In the genomic region with DNA sequence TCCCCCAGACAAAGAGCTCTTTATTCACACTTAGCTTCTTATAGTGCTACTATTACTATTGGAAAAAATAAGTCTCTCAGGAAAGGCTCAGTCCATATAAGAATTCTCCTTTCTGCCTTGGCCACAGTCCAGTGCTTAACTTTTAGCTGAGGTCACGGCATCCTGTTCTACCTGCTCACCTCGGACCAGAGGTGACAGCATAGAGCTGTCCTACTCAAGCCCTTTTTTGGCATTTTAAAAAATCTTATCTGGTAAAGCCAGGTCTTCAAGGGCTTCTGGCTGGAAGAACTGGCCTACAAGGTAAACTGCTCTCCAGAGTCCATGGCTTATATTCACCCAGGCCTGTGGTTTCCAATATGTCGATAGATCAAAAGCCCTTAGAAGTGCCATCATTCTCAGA, we compare ENCODE assay signal across 17 cellular contexts.
DNase-seq lines count a peak whose midpoint lies in the region; ATAC-seq and TF ChIP-seq lines count a peak whose summit lies in the region.
"Had no signal": no experiment of that assay in that cellular context is flagged by ENCODE, and none has a peak within 500 bp of the region (broad histone marks: within the 10 kb centered on the region; RNA-seq: fewer than 3 reads in every experiment).

No MANE protein-coding gene starts in this region.

- H3K4me2 ChIP-seq in GM23338, result no peak overlapping the region
- H3K4me2 ChIP-seq: BLaER1, SK-N-SH had no signal

- H2AFZ ChIP-seq in GM23338, result no peak overlapping the region

- H3K27me3 Mint-ChIP-seq in GM23338 (ENCODE audit: insufficient read depth, low read depth, poor library complexity), result peaks cover 2% of the 10 kb centered on the region

- no peaks in the 10 kb centered on the region for H3K36me3 ChIP-seq in GM23338 (ENCODE audit: insufficient read depth)
- no peaks in the 10 kb centered on the region for H3K36me3 ChIP-seq in mucosa of descending colon (ENCODE audit: low read depth)
- H3K36me3 ChIP-seq: BLaER1 had no signal

- no peak overlapping the region for H3K4me3 Mint-ChIP-seq in GM23338
- H3K4me3 Mint-ChIP-seq: CD4-positive, alpha-beta memory T cell had no signal

- no peaks in the 10 kb centered on the region for H4K20me1 ChIP-seq in GM23338 (replicated peaks; ENCODE audit: insufficient read depth)
- H4K20me1 ChIP-seq: BLaER1 had no signal

- no peaks in the 10 kb centered on the region for H3F3A ChIP-seq in GM23338 (replicated peaks; ENCODE audit: low read depth)

- no peaks in the 10 kb centered on the region for H3K9me2 ChIP-seq in GM23338 (ENCODE audit: insufficient read depth)
- H3K9me2 ChIP-seq: SK-N-SH had no signal

- H3K4me3 ChIP-seq in GM23338, result no peak overlapping the region
- no peak overlapping the region for H3K4me3 ChIP-seq in mucosa of descending colon
- H3K4me3 ChIP-seq: BLaER1 had no signal

- peaks cover 3% of the 10 kb centered on the region; the same call in 1 of the 3 replicates for H3K36me3 Mint-ChIP-seq in GM23338 (ENCODE audit: low read depth)
- H3K36me3 Mint-ChIP-seq: CD4-positive, alpha-beta memory T cell had no signal

- TF ChIP-seq CTCF in GM23338 (conservative IDR thresholded peaks at IDR 0.05; ENCODE audit: low read depth in 2 of 2) (no peak), VCaP (conservative IDR thresholded peaks at IDR 0.05) (no peak), mucosa of descending colon (IDR thresholded peaks at IDR 0.05) (no peak)

- intact Hi-C loops in mucosa of descending colon (cut with DNase I, micrococcal nuclease), result no loop called here

- H3K27ac ChIP-seq in GM23338 (ENCODE audit: low read depth), result no peak overlapping the region
- peak overlapping the region; percentile 81 for H3K27ac ChIP-seq in VCaP
- H3K27ac ChIP-seq: BLaER1 had no signal

- H3K79me2 ChIP-seq in GM23338 (replicated peaks; ENCODE audit: insufficient read depth), result no peaks in the 10 kb centered on the region

- H3K4me1 Mint-ChIP-seq in GM23338, result peaks cover 26% of the 10 kb centered on the region
- H3K4me1 Mint-ChIP-seq: CD4-positive, alpha-beta memory T cell had no signal

- H3K4me1 ChIP-seq in GM23338 (ENCODE audit: insufficient read depth) (0 out of 2 replicates have a peak, but pooled peaks cover 10% of the 10 kb centered on the region), mucosa of descending colon (ENCODE audit: low read depth) (peaks cover 20% of the 10 kb centered on the region)

- no peaks in the 10 kb centered on the region for H3K9me3 ChIP-seq in mucosa of descending colon
- H3K9me3 ChIP-seq: BLaER1, SK-N-SH had no signal

- H3K27ac Mint-ChIP-seq in GM23338, result peak overlapping the region; percentile 75; the same call in 1 of the 2 replicates
- H3K27ac Mint-ChIP-seq: CD4-positive, alpha-beta memory T cell had no signal

- DNase-seq in NCI-H510A treated with DMSO at 0.1 percent for 48 hours (lab: John Stamatoyannopoulos, UW) (peak; percentile 74), NCI-H510A (lab: John Stamatoyannopoulos, UW) (no peak), GM23338 (ENCODE audit: low spot score) (no peak), pons (ENCODE audit: low spot score) (peak; percentile 52), mucosa of descending colon (no peak)
- DNase-seq: Calu3; CD4-positive, alpha-beta memory T cell; KBM-7; NCI-H1436; NCI-H524 treated with DMSO at 0.1 percent for 48 hours; NK-92 treated with Interleukin-12 subunit alpha and Interleukin-12 subunit beta, amount 100 ng/mL, for 24 hours; OCI-M1; SHP77 treated with DMSO at 0.1 percent for 48 hours; SK-N-SH had no signal

- ATAC-seq in GM23338 (no peak), HG02610 (IDR thresholded peaks at IDR 0.05; ENCODE audit: unreplicated experiment) (no peak), mucosa of descending colon (no peak)

- H3K27me3 ChIP-seq in GM23338 (ENCODE audit: insufficient read depth), result no peaks in the 10 kb centered on the region
- H3K27me3 ChIP-seq: BLaER1 had no signal

- peaks cover 4% of the 10 kb centered on the region; the same call in 1 of the 3 replicates for H3K9me3 Mint-ChIP-seq in GM23338

TF ChIP-seq in GM23338, 12 proteins besides CTCF, POLR2A, EP300 and RAD21:
- TF ChIP-seq POLR2AphosphoS5 (IDR thresholded peaks at IDR 0.05; ENCODE audit: low read depth) (no peak), JUNB (IDR thresholded peaks at IDR 0.05; ENCODE audit: unreplicated experiment) (no peak), ZNF331 (CRISPR knock-in tag; IDR thresholded peaks at IDR 0.05; ENCODE audit: low read depth) (no peak), NANOG (IDR thresholded peaks at IDR 0.05; ENCODE audit: borderline replicate concordance) (no peak)

Comparison
In these comparisons a context has a peak if more than half of its experiments do, and no peak if none do; other contexts are left out.
1. DNase-seq: peak in NCI-H510A treated with DMSO at 0.1 percent for 48 hours (single experiment) and pons (single experiment); none in NCI-H510A (single experiment), GM23338 (single experiment) and mucosa of descending colon (0 of 3).